Comparison of ENCODE assay signal across 9 cellular contexts in genomic region chr7:18086165-18087030, GRCh38. TPM values are rescaled to one million over a fixed set of nuclear protein-coding genes. Genes with fewer than 3 reads are reported as not detected.
DNase-seq lines count a peak whose midpoint lies in the region; ATAC-seq and TF ChIP-seq lines count a peak whose summit lies in the region.
"Had no signal": no experiment of that assay in that cellular context is flagged by ENCODE, and none has a peak within 500 bp of the region (broad histone marks: within the 10 kb centered on the region; RNA-seq: fewer than 3 reads in every experiment).

No MANE protein-coding gene starts in this region.

- no peak for TF ChIP-seq EP300 in Ishikawa (IDR thresholded peaks at IDR 0.05; ENCODE audit: borderline replicate concordance)

- H3K4me3 Mint-ChIP-seq in activated naive CD8-positive, alpha-beta T cell treated with anti-CD3 and anti-CD28 coated beads, Interleukin-2, amount 10 ng/mL, durations not matched to agents 7 days and 5 days = peak overlapping the region; percentile 61

- peaks cover 3% of the 10 kb centered on the region for H3K4me1 Mint-ChIP-seq in activated naive CD8-positive, alpha-beta T cell treated with anti-CD3 and anti-CD28 coated beads, Interleukin-2, amount 10 ng/mL, durations not matched to agents 7 days and 5 days

- DNase-seq in NCI-H2196 (lab: John Stamatoyannopoulos, UW; ENCODE audit: unreplicated experiment) = peak; percentile 3
- DNase-seq in NCI-H2196 treated with DMSO at 0.1 percent for 48 hours (lab: John Stamatoyannopoulos, UW; ENCODE audit: unreplicated experiment) = no peak
- peak; percentile 34 for DNase-seq in activated naive CD8-positive, alpha-beta T cell treated with anti-CD3 and anti-CD28 coated beads, Interleukin-2, amount 10 ng/mL, durations not matched to agents 7 days and 5 days
- peak; percentile 70 for DNase-seq in left ventricle myocardium superior
- peak; percentile 84 for DNase-seq in posterior vena cava (ENCODE audit: low spot score)
- no peak for DNase-seq in midbrain (lab: John Stamatoyannopoulos, UW)
- DNase-seq: CD4-positive, CD25-positive, alpha-beta regulatory T cell had no signal

- peaks cover 2% of the 10 kb centered on the region for H3K36me3 Mint-ChIP-seq in activated naive CD8-positive, alpha-beta T cell treated with anti-CD3 and anti-CD28 coated beads, Interleukin-2, amount 10 ng/mL, durations not matched to agents 7 days and 5 days

- ATAC-seq in activated naive CD8-positive, alpha-beta T cell treated with anti-CD3 and anti-CD28 coated beads, Interleukin-2, amount 10 ng/mL, durations not matched to agents 7 days and 5 days (ENCODE audit: low read depth) = peak; percentile 61
- ATAC-seq in left ventricle myocardium superior = peak; percentile 89
- ATAC-seq in HG03378 (IDR thresholded peaks at IDR 0.05; ENCODE audit: unreplicated experiment) = no peak

- H3K9me3 Mint-ChIP-seq in activated naive CD8-positive, alpha-beta T cell treated with anti-CD3 and anti-CD28 coated beads, Interleukin-2, amount 10 ng/mL, durations not matched to agents 7 days and 5 days = peaks cover 3% of the 10 kb centered on the region

- TF ChIP-seq RAD21 in Ishikawa (IDR thresholded peaks at IDR 0.05; ENCODE audit: low read depth) = no peak

- H3K27ac Mint-ChIP-seq in activated naive CD8-positive, alpha-beta T cell treated with anti-CD3 and anti-CD28 coated beads, Interleukin-2, amount 10 ng/mL, durations not matched to agents 7 days and 5 days = no peak overlapping the region
- H3K27ac Mint-ChIP-seq: CD4-positive, CD25-positive, alpha-beta regulatory T cell had no signal

- intact Hi-C loops in left ventricle myocardium superior (cut with micrococcal nuclease) (no loop called here), posterior vena cava (cut with DNase I) (no loop called here)

- H3K27me3 Mint-ChIP-seq in activated naive CD8-positive, alpha-beta T cell treated with anti-CD3 and anti-CD28 coated beads, Interleukin-2, amount 10 ng/mL, durations not matched to agents 7 days and 5 days = peaks cover 58% of the 10 kb centered on the region

- POLR2A ChIA-PET in activated naive CD8-positive, alpha-beta T cell treated with anti-CD3 and anti-CD28 coated beads, Interleukin-2, amount 10 ng/mL, durations not matched to agents 7 days and 5 days (lab: Charles Lee) = interaction anchor here (0.6 kb wide), 1 partner anchor 8 kb away, joined by 4 read pairs; no protein-coding TSS in a partner anchor

TF ChIP-seq in Ishikawa, 13 proteins besides CTCF, POLR2A, EP300 and RAD21:
- TF ChIP-seq MAX (IDR thresholded peaks at IDR 0.05) (0 out of 2 replicates have a peak, but pooled peaks have one; percentile 52), ZBTB7A (IDR thresholded peaks at IDR 0.05; ENCODE audit: low read depth) (no peak), YY1 (IDR thresholded peaks at IDR 0.05; ENCODE audit: low read depth) (no peak), EGR1 (IDR thresholded peaks at IDR 0.05) (no peak), CREB1 (IDR thresholded peaks at IDR 0.05; ENCODE audit: low read depth) (no peak), REST (IDR thresholded peaks at IDR 0.05; ENCODE audit: low read depth) (no peak)

RNA-seq across cellular contexts. Expression of gene PRPS1L1, which starts 58.8 kb away (rescaled TPM):
- total RNA-seq in activated naive CD8-positive, alpha-beta T cell treated with anti-CD3 and anti-CD28 coated beads, Interleukin-2, amount 10 ng/mL, durations not matched to agents 7 days and 5 days = not detected
- not detected for total RNA-seq in left ventricle myocardium superior
- total RNA-seq in posterior vena cava = not detected
- total RNA-seq: CD4-positive, CD25-positive, alpha-beta regulatory T cell had no signal

Comparison
In these comparisons a context has a peak if more than half of its experiments do, and no peak if none do; other contexts are left out.
1. DNase-seq: peak in NCI-H2196 (single experiment), activated naive CD8-positive, alpha-beta T cell treated with anti-CD3 and anti-CD28 coated beads, Interleukin-2, amount 10 ng/mL, durations not matched to agents 7 days and 5 days (single experiment), left ventricle myocardium superior (single experiment) and posterior vena cava (single experiment); none in NCI-H2196 treated with DMSO at 0.1 percent for 48 hours (single experiment) and midbrain (single experiment).